ENCODE assay signal across 19 cellular contexts in the genomic region with DNA sequence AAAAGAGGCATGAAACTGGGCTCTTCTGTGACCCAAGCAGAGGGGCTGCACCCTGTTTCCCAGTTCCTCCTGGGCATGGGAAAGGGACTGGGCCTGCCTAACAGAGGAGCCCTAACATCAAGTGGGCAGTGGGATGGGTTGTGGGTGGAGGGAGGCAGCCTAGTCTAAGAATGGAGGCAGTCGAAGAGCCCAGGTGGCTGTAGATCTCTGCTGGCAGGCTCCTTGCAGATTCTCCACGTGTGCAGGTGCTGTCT.
A peak's percentile ranks its signal among the peaks of the same experiment; 100 is the strongest.
DNase-seq lines count a peak whose midpoint lies in the region; TF ChIP-seq lines count a peak whose summit lies in the region.
"Had no signal": no experiment of that assay in that cellular context is flagged by ENCODE, and none has a peak within 500 bp of the region (broad histone marks: within the 10 kb centered on the region; RNA-seq: fewer than 3 reads in every experiment).

No MANE protein-coding gene starts in this region.

- H3K27ac Mint-ChIP-seq in activated CD4-positive, alpha-beta T cell treated with anti-CD3 and anti-CD28 coated beads, Interleukin-2, amount 10 ng/mL, durations not matched to agents 7 days and 5 days: peak overlapping the region; percentile 72
- H3K27ac Mint-ChIP-seq in chondrocyte (ENCODE audit: unreplicated experiment): peak overlapping the region; percentile 65
- peak overlapping the region; percentile 81 to 89 (median 88) for H3K27ac Mint-ChIP-seq in nephron
- H3K27ac Mint-ChIP-seq: natural killer cell had no signal

- POLR2A ChIA-PET in activated CD4-positive, alpha-beta T cell treated with anti-CD3 and anti-CD28 coated beads, Interleukin-2, amount 10 ng/mL, durations not matched to agents 7 days and 5 days (lab: Charles Lee): no interaction called here

- CTCF ChIA-PET in activated CD4-positive, alpha-beta T cell treated with anti-CD3 and anti-CD28 coated beads, Interleukin-2, amount 10 ng/mL, durations not matched to agents 7 days and 5 days (lab: Charles Lee): no interaction called here

- no peak for DNase-seq in activated CD4-positive, alpha-beta T cell treated with anti-CD3 and anti-CD28 coated beads, Interleukin-2, amount 10 ng/mL, durations not matched to agents 7 days and 5 days
- no peak for DNase-seq in activated CD4-positive, alpha-beta T cell treated with anti-CD3 and anti-CD28 coated beads, Interleukin-2, amount 50 U/mL, for 1 hour
- DNase-seq in chondrocyte (ENCODE audit: low spot score): no peak
- DNase-seq in iPS-NIHi11 (ENCODE audit: low spot score): no peak
- DNase-seq in stimulated activated CD4-positive, alpha-beta T cell treated with anti-CD3 and anti-CD28 coated beads, Interleukin-4, amount 100 ng/mL, for 24 hours: no peak
- DNase-seq in stimulated activated naive CD4-positive, alpha-beta T cell treated with Interleukin-2 at 50 U/mL for 16 hours (lab: John Stamatoyannopoulos, UW): no peak
- DNase-seq in NCI-H526 treated with DMSO at 0.1 percent for 48 hours (lab: John Stamatoyannopoulos, UW): no peak
- DNase-seq: activated CD4-positive, alpha-beta T cell treated with anti-CD3 and anti-CD28 coated beads, Interleukin-2, amount 50 U/mL, for 48 hours; activated effector memory CD4-positive, alpha-beta T cell treated with Interleukin-2 at 50 U/mL for 16 hours; Calu3; MM.1S; natural killer cell; NCI-H146; NCI-H82; PC-9; stimulated activated CD4-positive, alpha-beta T cell treated with anti-CD3 and anti-CD28 coated beads, Interleukin-2, amount 100 ng/mL, for 24 hours; stomach; WERI-Rb-1 had no signal

- no peaks in the 10 kb centered on the region for H3K36me3 Mint-ChIP-seq in activated CD4-positive, alpha-beta T cell treated with anti-CD3 and anti-CD28 coated beads, Interleukin-2, amount 10 ng/mL, durations not matched to agents 7 days and 5 days (ENCODE audit: low read depth)
- H3K36me3 Mint-ChIP-seq in chondrocyte (ENCODE audit: low read depth) (no peaks in the 10 kb centered on the region), nephron (ENCODE audit: low read depth) (no peaks in the 10 kb centered on the region)
- H3K36me3 Mint-ChIP-seq: natural killer cell had no signal

- H3K4me3 Mint-ChIP-seq in activated CD4-positive, alpha-beta T cell treated with anti-CD3 and anti-CD28 coated beads, Interleukin-2, amount 10 ng/mL, durations not matched to agents 7 days and 5 days: no peak overlapping the region
- H3K4me3 Mint-ChIP-seq in chondrocyte (ENCODE audit: unreplicated experiment) (no peak overlapping the region), nephron (no peak overlapping the region)
- H3K4me3 Mint-ChIP-seq: natural killer cell had no signal

- TF ChIP-seq CTCF in chondrocyte (IDR thresholded peaks at IDR 0.05) (no peak), nephron (IDR thresholded peaks at IDR 0.05; ENCODE audit: unreplicated experiment in 3 of 3) (no peak)

- no peaks in the 10 kb centered on the region for H3K9me3 Mint-ChIP-seq in activated CD4-positive, alpha-beta T cell treated with anti-CD3 and anti-CD28 coated beads, Interleukin-2, amount 10 ng/mL, durations not matched to agents 7 days and 5 days
- no peaks in the 10 kb centered on the region for H3K9me3 Mint-ChIP-seq in chondrocyte (ENCODE audit: low read depth)
- no peaks in the 10 kb centered on the region for H3K9me3 Mint-ChIP-seq in nephron
- H3K9me3 Mint-ChIP-seq: natural killer cell had no signal

- peaks cover 25% of the 10 kb centered on the region for H3K27me3 Mint-ChIP-seq in activated CD4-positive, alpha-beta T cell treated with anti-CD3 and anti-CD28 coated beads, Interleukin-2, amount 10 ng/mL, durations not matched to agents 7 days and 5 days
- H3K27me3 Mint-ChIP-seq in chondrocyte (ENCODE audit: low read depth): peaks cover 13% of the 10 kb centered on the region
- peaks cover 7% of the 10 kb centered on the region for H3K27me3 Mint-ChIP-seq in nephron (ENCODE audit: low read depth)

- H3K4me1 Mint-ChIP-seq in activated CD4-positive, alpha-beta T cell treated with anti-CD3 and anti-CD28 coated beads, Interleukin-2, amount 10 ng/mL, durations not matched to agents 7 days and 5 days: peaks cover 3% of the 10 kb centered on the region
- H3K4me1 Mint-ChIP-seq in chondrocyte (ENCODE audit: low read depth) (peaks cover 36% of the 10 kb centered on the region), nephron (peaks cover 46% of the 10 kb centered on the region)
- H3K4me1 Mint-ChIP-seq: natural killer cell had no signal
